ENCODE assay signal across 16 cellular contexts in genomic region chr4:87865960-87866598, GRCh38. TPM values are rescaled to one million over a fixed set of nuclear protein-coding genes. Genes with fewer than 3 reads are reported as not detected.
DNase-seq lines count a peak whose midpoint lies in the region; ATAC-seq, FAIRE-seq and TF ChIP-seq lines count a peak whose summit lies in the region.
"Had no signal": no experiment of that assay in that cellular context is flagged by ENCODE, and none has a peak within 500 bp of the region (broad histone marks: within the 10 kb centered on the region; RNA-seq: fewer than 3 reads in every experiment).

No MANE protein-coding gene starts in this region.

- peaks cover 2% of the 10 kb centered on the region for H3K9me3 Mint-ChIP-seq in glutamatergic neuron (ENCODE audit: unreplicated experiment)
- H3K9me3 Mint-ChIP-seq: activated CD4-positive, alpha-beta memory T cell treated with anti-CD3 and anti-CD28 coated beads for 36 hours had no signal

- intact Hi-C loops in K562 (cut with micrococcal nuclease) = no loop called here
- intact Hi-C loops in head of caudate nucleus (cut with DNase I) = no loop called here

- H4K20me1 ChIP-seq in K562 (replicated peaks; ENCODE audit: control insufficient read depth, insufficient read depth, low read length) = no peaks in the 10 kb centered on the region

- no peak overlapping the region for H3K4me2 ChIP-seq in K562 (ENCODE audit: insufficient read depth, low read length)

- ATAC-seq in K562 (no peak), HG02623 (IDR thresholded peaks at IDR 0.05; ENCODE audit: unreplicated experiment) (no peak)
- ATAC-seq: HCT116 had no signal

- H3K36me3 Mint-ChIP-seq in glutamatergic neuron (ENCODE audit: unreplicated experiment) = no peaks in the 10 kb centered on the region
- H3K36me3 Mint-ChIP-seq: activated CD4-positive, alpha-beta memory T cell treated with anti-CD3 and anti-CD28 coated beads for 36 hours; activated naive CD8-positive, alpha-beta T cell had no signal

- CTCF ChIA-PET in K562 (lab: Yijun Ruan, JAX; ENCODE audit: low intra/inter-chr PET ratio) = no interaction called here

- no peaks in the 10 kb centered on the region for H3K9me3 ChIP-seq in K562 (replicated peaks; ENCODE audit: control insufficient read depth, insufficient read depth, low read depth, low read length)
- H3K9me3 ChIP-seq: thyroid gland had no signal

- no peak overlapping the region for H3K4me3 Mint-ChIP-seq in glutamatergic neuron (ENCODE audit: unreplicated experiment)
- H3K4me3 Mint-ChIP-seq: activated CD4-positive, alpha-beta memory T cell treated with anti-CD3 and anti-CD28 coated beads for 36 hours; activated naive CD8-positive, alpha-beta T cell had no signal

- H3K27ac ChIP-seq in K562 (ENCODE audit: extremely low read depth, low read depth, low read length) = no peak overlapping the region
- H3K27ac ChIP-seq: thyroid gland had no signal

- no TSS peak for BruUV-seq in K562 (replicated peaks; lab: Mats Ljungman, UMichigan)

- TF ChIP-seq CTCF in K562 (IDR thresholded peaks at IDR 0.05 in 2 of 3, conservative IDR thresholded peaks at IDR 0.05 in 1 of 3; ENCODE audit: insufficient read depth in 2 of 3, low read depth in 1 of 3, low read length in 3 of 3) (no peak), glutamatergic neuron (IDR thresholded peaks at IDR 0.05; ENCODE audit: partially characterized antibody, unreplicated experiment) (no peak)

- H3K4me1 Mint-ChIP-seq in glutamatergic neuron (ENCODE audit: low read depth, unreplicated experiment) = no peaks in the 10 kb centered on the region

- no peak for TF ChIP-seq RAD21 in K562 (CRISPR knock-in tag; conservative IDR thresholded peaks at IDR 0.05 in 1 of 2, IDR thresholded peaks at IDR 0.05 in 1 of 2)

- POLR2A ChIA-PET in K562 (lab: Yijun Ruan, JAX) = no interaction called here

- no peak overlapping the region for H3K9ac ChIP-seq in K562 (ENCODE audit: insufficient read depth in 1 of 2, low read depth in 2 of 2, low read length in 2 of 2)

- FAIRE-seq in K562 (lab: Jason Lieb, UNC) = no peak
- FAIRE-seq: A204.1 had no signal

- 0% methylated on average over 1 of the region's 1 CpG for WGBS in K562 (ENCODE audit: insufficient coverage, low coverage, missing lambda C conversion rate)

- TF ChIP-seq EP300 in K562 (IDR thresholded peaks at IDR 0.05; ENCODE audit: low read length) = no peak

- no peak overlapping the region for H3K27ac Mint-ChIP-seq in glutamatergic neuron (ENCODE audit: unreplicated experiment)
- H3K27ac Mint-ChIP-seq: activated CD4-positive, alpha-beta memory T cell treated with anti-CD3 and anti-CD28 coated beads for 36 hours; activated naive CD8-positive, alpha-beta T cell had no signal

- no peaks in the 10 kb centered on the region for H3K4me1 ChIP-seq in K562 (replicated peaks in 1 of 2; ENCODE audit: control insufficient read depth in 2 of 2, insufficient read depth in 2 of 2, low read length in 2 of 2)

- DNase-seq in NCI-H345 (lab: John Stamatoyannopoulos, UW) = peak; percentile 11
- no peak for DNase-seq in NCI-H345 treated with DMSO at 0.1 percent for 48 hours (lab: John Stamatoyannopoulos, UW; ENCODE audit: unreplicated experiment)
- DNase-seq in K562 (ENCODE audit: extremely low read depth in 1 of 4, low spot score in 3 of 4) = no peak
- DNase-seq in kidney tubule cell (ENCODE audit: low spot score) = peak; percentile 82
- DNase-seq in NAMALWA (ENCODE audit: low spot score) = no peak
- no peak for DNase-seq in head of caudate nucleus
- no peak for DNase-seq in glutamatergic neuron
- DNase-seq: activated CD4-positive, alpha-beta memory T cell treated with anti-CD3 and anti-CD28 coated beads for 36 hours; effector CD4-positive, alpha-beta T cell; NCI-H748 treated with DMSO at 0.1 percent for 48 hours; thyroid gland had no signal

- no peak overlapping the region for H2AFZ ChIP-seq in K562 (ENCODE audit: low read depth, low read length)

- no peak for TF ChIP-seq POLR2A in K562 (conservative IDR thresholded peaks at IDR 0.05)

- in situ Hi-C loops in K562 (cut with MboI) = no loop called here

- H3K36me3 ChIP-seq in K562 (ENCODE audit: control insufficient read depth, insufficient read depth, low read length) = no peaks in the 10 kb centered on the region
- H3K36me3 ChIP-seq: thyroid gland had no signal

- H3K9me1 ChIP-seq in K562 (ENCODE audit: control insufficient read depth, insufficient read depth, low read length) = no peaks in the 10 kb centered on the region

- no peaks in the 10 kb centered on the region for H3K79me2 ChIP-seq in K562 (ENCODE audit: control insufficient read depth, insufficient read depth, low read length)

- 0 out of 5 replicates have a peak, but pooled peaks cover 0 to 2% of the 10 kb centered on the region in 2 experiments for H3K27me3 ChIP-seq in K562 (ENCODE audit: control insufficient read depth in 2 of 2, insufficient read depth in 2 of 2, low read length in 2 of 2)
- H3K27me3 ChIP-seq: thyroid gland had no signal

- H3K27me3 Mint-ChIP-seq in glutamatergic neuron (ENCODE audit: unreplicated experiment) = no peaks in the 10 kb centered on the region

- no peak overlapping the region for H3K4me3 ChIP-seq in K562
- H3K4me3 ChIP-seq: thyroid gland had no signal

TF ChIP-seq in K562, 482 proteins besides CTCF, POLR2A, EP300 and RAD21:
- TF ChIP-seq FOXA3 (CRISPR knock-in tag; conservative IDR thresholded peaks at IDR 0.05 in 1 of 2, IDR thresholded peaks at IDR 0.05 in 1 of 2) (0 out of 4 replicates have a peak, but pooled peaks of 1 of the 2 experiments have one; percentile 33), NFE2 (IDR thresholded peaks at IDR 0.05; ENCODE audit: low read depth) (peak; percentile 48; the same call in 1 of the 2 replicates), ZBTB9 (CRISPR knock-in tag; IDR thresholded peaks at IDR 0.05) (no peak), MAFF (IDR thresholded peaks at IDR 0.05; ENCODE audit: low read length) (0 out of 2 replicates have a peak, but pooled peaks have one; percentile 3)
- TF ChIP-seq, protein P1, sequence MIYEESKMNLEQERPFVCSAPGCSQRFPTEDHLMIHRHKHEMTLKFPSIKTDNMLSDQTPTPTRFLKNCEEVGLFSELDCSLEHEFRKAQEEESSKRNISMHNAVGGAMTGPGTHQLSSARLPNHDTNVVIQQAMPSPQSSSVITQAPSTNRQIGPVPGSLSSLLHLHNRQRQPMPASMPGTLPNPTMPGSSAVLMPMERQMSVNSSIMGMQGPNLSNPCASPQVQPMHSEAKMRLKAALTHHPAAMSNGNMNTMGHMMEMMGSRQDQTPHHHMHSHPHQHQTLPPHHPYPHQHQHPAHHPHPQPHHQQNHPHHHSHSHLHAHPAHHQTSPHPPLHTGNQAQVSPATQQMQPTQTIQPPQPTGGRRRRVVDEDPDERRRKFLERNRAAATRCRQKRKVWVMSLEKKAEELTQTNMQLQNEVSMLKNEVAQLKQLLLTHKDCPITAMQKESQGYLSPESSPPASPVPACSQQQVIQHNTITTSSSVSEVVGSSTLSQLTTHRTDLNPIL (CRISPR knock-in tag; IDR thresholded peaks at IDR 0.05) = no peak
- TF ChIP-seq, protein P2, sequence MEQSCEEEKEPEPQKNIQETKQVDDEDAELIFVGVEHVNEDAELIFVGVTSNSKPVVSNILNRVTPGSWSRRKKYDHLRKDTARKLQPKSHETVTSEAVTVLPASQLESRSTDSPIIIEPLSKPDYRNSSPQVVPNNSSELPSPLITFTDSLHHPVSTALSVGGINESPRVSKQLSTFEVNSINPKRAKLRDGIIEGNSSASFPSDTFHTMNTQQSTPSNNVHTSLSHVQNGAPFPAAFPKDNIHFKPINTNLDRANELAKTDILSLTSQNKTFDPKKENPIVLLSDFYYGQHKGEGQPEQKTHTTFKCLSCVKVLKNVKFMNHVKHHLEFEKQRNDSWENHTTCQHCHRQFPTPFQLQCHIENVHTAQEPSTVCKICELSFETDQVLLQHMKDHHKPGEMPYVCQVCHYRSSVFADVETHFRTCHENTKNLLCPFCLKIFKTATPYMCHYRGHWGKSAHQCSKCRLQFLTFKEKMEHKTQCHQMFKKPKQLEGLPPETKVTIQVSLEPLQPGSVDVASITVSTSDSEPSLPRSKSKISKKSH (CRISPR knock-in tag; IDR thresholded peaks at IDR 0.05) = no peak

RNA-seq across cellular contexts. Expression of gene MEPE, which starts 33.3 kb away (rescaled TPM):
- not detected in 2 replicates for total RNA-seq in K562 (2011; cell fraction: chromatin; rRNA removed; ENCODE audit: low replicate concordance)
- not detected in 2 replicates for total RNA-seq in K562 (2011; cell fraction: nucleolus; rRNA removed)
- total RNA-seq in K562 (2011; cell fraction: nucleoplasm; rRNA removed) = not detected in 2 replicates
- not detected in 2 replicates for total RNA-seq in K562 (2014; rRNA removed)
- not detected in 2 replicates for total RNA-seq in K562 (2014; rRNA removed; fragmentation: Illumina TruSeq; extraction: Trizol)
- not detected in 2 replicates for total RNA-seq in K562 (2015; rRNA removed; fragmentation: Illumina TruSeq; extraction: Trizol)
- not detected in 2 replicates for total RNA-seq in K562 (2021)
- not detected in 2 replicates for polyA plus RNA-seq in K562 (2011; rRNA removed)
- not detected in 2 replicates for polyA plus RNA-seq in K562 (2011; cell fraction: cytosol; rRNA removed)
- polyA plus RNA-seq in K562 (2011; cell fraction: nucleus; rRNA removed) = not detected in 2 replicates
- polyA plus RNA-seq in K562 (2012) = not detected in 2 replicates
- not detected in 2 replicates for polyA plus RNA-seq in K562 (2014; fragmentation: Illumina TruSeq; extraction: Trizol)
- polyA plus RNA-seq in K562 (2014; fragmentation: Nextera tagmentation; extraction: Ambion mirVana) = not detected
- polyA plus RNA-seq in K562 (2014; rRNA removed) = not detected in 2 replicates
- not detected in 2 replicates for polyA minus RNA-seq in K562 (2011; rRNA and poly(A)+ RNA removed)
- not detected in 2 replicates for polyA minus RNA-seq in K562 (2011; cell fraction: cytosol; rRNA and poly(A)+ RNA removed)
- not detected in 2 replicates for polyA minus RNA-seq in K562 (2011; cell fraction: nucleus; rRNA and poly(A)+ RNA removed)
- not detected for total RNA-seq in glutamatergic neuron (ENCODE audit: unreplicated experiment)
- total RNA-seq: activated CD4-positive, alpha-beta memory T cell treated with anti-CD3 and anti-CD28 coated beads for 36 hours; omental fat pad; thyroid gland had no signal

Comparison
In these comparisons a context has a peak if more than half of its experiments do, and no peak if none do; other contexts are left out.
1. DNase-seq: peak in NCI-H345 (single experiment) and kidney tubule cell (single experiment); none in NCI-H345 treated with DMSO at 0.1 percent for 48 hours (single experiment), K562 (0 of 4), NAMALWA (single experiment), head of caudate nucleus (0 of 42) and glutamatergic neuron (single experiment).